ENCODE assay signal across 18 cellular contexts in the genomic region with DNA sequence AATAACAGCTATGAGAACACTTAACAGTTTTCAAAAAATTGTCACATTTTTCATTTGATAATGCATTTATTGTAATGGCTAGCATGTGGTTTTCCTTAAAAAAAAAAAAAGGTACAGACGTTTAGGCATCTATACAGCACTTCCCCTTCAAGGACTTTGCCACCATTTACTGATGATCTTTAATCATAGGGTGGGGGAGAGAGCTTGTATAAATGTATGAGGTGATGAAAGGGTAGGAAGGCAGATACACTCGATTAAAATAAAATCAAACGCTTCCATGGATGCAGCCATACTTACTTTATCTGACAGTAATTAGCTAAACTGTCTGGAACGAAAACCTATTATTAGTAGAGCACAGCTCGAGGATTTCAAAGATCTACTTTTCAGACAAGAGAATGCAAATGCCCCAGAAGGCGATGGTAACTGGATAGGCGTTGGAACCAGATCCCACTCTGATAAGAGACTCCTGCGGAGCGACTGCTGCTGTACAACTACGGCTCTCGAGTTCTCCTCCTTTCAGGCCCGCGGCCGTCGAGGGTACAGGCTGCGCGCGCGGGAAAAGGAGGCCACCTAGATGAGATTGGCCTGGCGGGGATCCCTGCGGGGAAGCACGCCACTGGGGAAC. TPM values are rescaled to one million over a fixed set of nuclear protein-coding genes. Genes with fewer than 3 reads are reported as not detected.
DNase-seq lines count a peak whose midpoint lies in the region; ATAC-seq, FAIRE-seq and TF ChIP-seq lines count a peak whose summit lies in the region.
"Had no signal": no experiment of that assay in that cellular context is flagged by ENCODE, and none has a peak within 500 bp of the region (broad histone marks: within the 10 kb centered on the region; RNA-seq: fewer than 3 reads in every experiment).

No MANE protein-coding gene starts in this region.

- no peak overlapping the region for H3K4me3 ChIP-seq in astrocyte (ENCODE audit: insufficient read depth, low read depth, low read length)
- H3K4me3 ChIP-seq in mesenchymal stem cell (ENCODE audit: insufficient read depth in 1 of 2, low read depth in 1 of 2, low read length in 2 of 2), result no peak overlapping the region
- peak overlapping the region; percentile 18 to 77 (median 58) for H3K4me3 ChIP-seq in spleen
- H3K4me3 ChIP-seq: thoracic aorta had no signal

- peak overlapping the region; percentile 22 to 75 for H3K4me3 Mint-ChIP-seq in activated T-cell treated with anti-CD3 and anti-CD28 coated beads, Interleukin-2, amount 50 U/mL, for 72 hours
- no peak overlapping the region for H3K4me3 Mint-ChIP-seq in astrocyte (ENCODE audit: unreplicated experiment)

- H4K20me1 ChIP-seq in astrocyte (ENCODE audit: insufficient read depth, low read length), result peaks cover 13% of the 10 kb centered on the region

- no peaks in the 10 kb centered on the region for H3K36me3 ChIP-seq in astrocyte (ENCODE audit: insufficient read depth, low read length)
- peaks cover 0 to 5% of the 10 kb centered on the region in 2 experiments for H3K36me3 ChIP-seq in mesenchymal stem cell (ENCODE audit: control insufficient read depth in 1 of 2, insufficient read depth in 2 of 2, low read depth in 1 of 2, low read length in 2 of 2)
- H3K36me3 ChIP-seq in spleen, result no peaks in the 10 kb centered on the region
- H3K36me3 ChIP-seq: thoracic aorta had no signal

- no peak for TF ChIP-seq POLR2A in spleen (IDR thresholded peaks at IDR 0.05)

- no peak overlapping the region for H3K27ac ChIP-seq in astrocyte (ENCODE audit: low read depth, low read length)
- H3K27ac ChIP-seq in mesenchymal stem cell (ENCODE audit: low read length, poor library complexity, severe bottlenecking), result no peak overlapping the region
- peak overlapping the region; percentile 77 to 95 (median 86) for H3K27ac ChIP-seq in spleen
- H3K27ac ChIP-seq: foreskin keratinocyte, thoracic aorta had no signal

- H2BK15ac ChIP-seq in mesenchymal stem cell (ENCODE audit: low read depth, poor library complexity, severe bottlenecking), result no peak overlapping the region

- no peak for FAIRE-seq in astrocyte (lab: Jason Lieb, UNC)
- FAIRE-seq: endometrium had no signal

- H2BK5ac ChIP-seq in mesenchymal stem cell (ENCODE audit: low read depth, low read length, poor library complexity, severe bottlenecking), result no peak overlapping the region

- H3K27ac Mint-ChIP-seq in activated T-cell treated with anti-CD3 and anti-CD28 coated beads, Interleukin-2, amount 50 U/mL, for 72 hours, result no peak overlapping the region
- peak overlapping the region; percentile 14 for H3K27ac Mint-ChIP-seq in astrocyte (ENCODE audit: unreplicated experiment)
- H3K27ac Mint-ChIP-seq: nephron progenitor cell had no signal

- H3K9me3 Mint-ChIP-seq in activated T-cell treated with anti-CD3 and anti-CD28 coated beads, Interleukin-2, amount 50 U/mL, for 72 hours, result no peaks in the 10 kb centered on the region
- H3K9me3 Mint-ChIP-seq in astrocyte (ENCODE audit: unreplicated experiment), result peaks cover 40% of the 10 kb centered on the region

- peak overlapping the region; percentile 98 for H4K8ac ChIP-seq in mesenchymal stem cell (ENCODE audit: low read length)

- H2BK12ac ChIP-seq in mesenchymal stem cell (ENCODE audit: low read length in 2 of 2), result peak overlapping the region; percentile 92 to 94

- TF ChIP-seq CTCF in astrocyte (IDR thresholded peaks at IDR 0.05; ENCODE audit: insufficient read depth, low read depth, low read length) (no peak), spleen (IDR thresholded peaks at IDR 0.05 in 8 of 11, conservative IDR thresholded peaks at IDR 0.05 in 3 of 11) (no peak)

- 3% methylated on average over 21 of the region's 22 CpGs for WGBS in mesenchymal stem cell
- WGBS in spleen, 5 donors, result 6 to 16% (median 11%) methylated on average over 16 to 22 of the region's 22 CpGs

- no peak overlapping the region for H2AFZ ChIP-seq in astrocyte (ENCODE audit: low read depth, low read length)
- no peak overlapping the region for H2AFZ ChIP-seq in mesenchymal stem cell (ENCODE audit: low read depth, low read length)

- no peak overlapping the region for H2AK5ac ChIP-seq in mesenchymal stem cell (ENCODE audit: low read length, severe bottlenecking)

- peak overlapping the region in 1 of 2 experiments; percentile 97 for H3K14ac ChIP-seq in mesenchymal stem cell (ENCODE audit: low read length in 2 of 2)

- no peaks in the 10 kb centered on the region for H3K79me1 ChIP-seq in mesenchymal stem cell (replicated peaks; ENCODE audit: low read length, poor library complexity, severe bottlenecking)

- H3K4me1 ChIP-seq in astrocyte (ENCODE audit: insufficient read depth, low read length) (no peaks in the 10 kb centered on the region), mesenchymal stem cell (ENCODE audit: control insufficient read depth, insufficient read depth, low read depth, low read length) (peaks cover 11% of the 10 kb centered on the region), spleen (peaks cover under 1 to 100% (median 61%) of the 10 kb centered on the region in 6 donors)
- H3K4me1 ChIP-seq: foreskin keratinocyte had no signal

- H3K9me3 ChIP-seq in astrocyte (ENCODE audit: insufficient read depth, low read depth, low read length) (peaks cover 17% of the 10 kb centered on the region), mesenchymal stem cell (ENCODE audit: control insufficient read depth, low read length) (peaks cover 6% of the 10 kb centered on the region), spleen (no peaks in the 10 kb centered on the region)
- H3K9me3 ChIP-seq: thoracic aorta had no signal

- H3K4me2 ChIP-seq in astrocyte (ENCODE audit: low read length) (no peak overlapping the region), mesenchymal stem cell (ENCODE audit: low read length, poor library complexity, severe bottlenecking) (no peak overlapping the region)

- peak overlapping the region; percentile 88 to 99 for H3K4ac ChIP-seq in mesenchymal stem cell (ENCODE audit: low read depth in 1 of 2, low read length in 2 of 2)

- H3K9ac ChIP-seq in astrocyte (ENCODE audit: low read length) (no peak overlapping the region), mesenchymal stem cell (ENCODE audit: low read length) (no peak overlapping the region)

- H3K79me2 ChIP-seq in astrocyte (ENCODE audit: insufficient read depth, low read length), result no peaks in the 10 kb centered on the region

- H3K27me3 Mint-ChIP-seq in activated T-cell treated with anti-CD3 and anti-CD28 coated beads, Interleukin-2, amount 50 U/mL, for 72 hours (ENCODE audit: low read depth), result peaks cover 96% of the 10 kb centered on the region
- H3K27me3 Mint-ChIP-seq in astrocyte (ENCODE audit: low read depth, unreplicated experiment), result peaks cover 95% of the 10 kb centered on the region

- H3K18ac ChIP-seq in mesenchymal stem cell (ENCODE audit: low read depth in 1 of 2, low read length in 2 of 2), result peak overlapping the region; percentile 93 to 98

- intact Hi-C loops in spleen (cut with DNase I; ENCODE audit: low total_unique reads), result loop anchor here (10.0 kb wide), 1 partner anchor 95 kb away; a partner anchor contains a TSS
- intact Hi-C loops in posterior vena cava (cut with DNase I), result no loop called here

- H3K27me3 ChIP-seq in astrocyte (ENCODE audit: insufficient read depth, low read length), result peaks cover 98% of the 10 kb centered on the region
- H3K27me3 ChIP-seq in mesenchymal stem cell (ENCODE audit: control insufficient read depth in 1 of 2, insufficient read depth in 1 of 2, low read length in 2 of 2), result peaks cover 98 to 99% of the 10 kb centered on the region in 2 experiments
- H3K27me3 ChIP-seq in spleen (replicated peaks in 1 of 7), result peaks cover 4 to 100% (median 73%) of the 10 kb centered on the region in 7 donors

- peaks cover 44% of the 10 kb centered on the region for H3K4me1 Mint-ChIP-seq in activated T-cell treated with anti-CD3 and anti-CD28 coated beads, Interleukin-2, amount 50 U/mL, for 72 hours (ENCODE audit: low read depth)
- no peaks in the 10 kb centered on the region for H3K4me1 Mint-ChIP-seq in astrocyte (ENCODE audit: low read depth, unreplicated experiment)

- peak overlapping the region; percentile 97 for H2BK120ac ChIP-seq in mesenchymal stem cell (ENCODE audit: low read depth, low read length)

- no peak for ATAC-seq in activated T-cell treated with anti-CD3 and anti-CD28 coated beads, Interleukin-2, amount 50 U/mL, for 72 hours (replicated peaks in 1 of 2)
- no peak for ATAC-seq in HG03196 (IDR thresholded peaks at IDR 0.05; ENCODE audit: unreplicated experiment)
- no peak for ATAC-seq in GM21360 (IDR thresholded peaks at IDR 0.05; ENCODE audit: unreplicated experiment)
- ATAC-seq: foreskin keratinocyte, left ventricle myocardium superior had no signal

- peak overlapping the region; percentile 81 to 83 for H3K23ac ChIP-seq in mesenchymal stem cell (ENCODE audit: low read length in 2 of 2)

- H3K36me3 Mint-ChIP-seq in activated T-cell treated with anti-CD3 and anti-CD28 coated beads, Interleukin-2, amount 50 U/mL, for 72 hours (ENCODE audit: insufficient read depth in 2 of 2), result peaks cover 1 to 6% of the 10 kb centered on the region in 2 donors
- peaks cover 9% of the 10 kb centered on the region for H3K36me3 Mint-ChIP-seq in astrocyte (ENCODE audit: low read depth, unreplicated experiment)

- no peak for DNase-seq in activated T-cell treated with anti-CD3 and anti-CD28 coated beads, Interleukin-2, amount 50 U/mL, for 72 hours
- no peak for DNase-seq in activated T-cell treated with anti-CD3 and anti-CD28 coated beads, Interleukin-2, amount 50 U/mL, for 48 hours
- DNase-seq in astrocyte (ENCODE audit: low read depth), result no peak
- peak; percentile 65 for DNase-seq in mesenchymal stem cell
- no peak for DNase-seq in spleen
- DNase-seq in posterior vena cava (ENCODE audit: low spot score), result no peak
- DNase-seq: activated T-cell treated with anti-CD3 and anti-CD28 coated beads for 4 hours, caudate nucleus, foreskin keratinocyte, left ventricle myocardium superior, NCI-H1694, NCI-H524, nephron progenitor cell, OCI-M1 had no signal

- H4K91ac ChIP-seq in mesenchymal stem cell (ENCODE audit: low read length), result peak overlapping the region; percentile 97

RNA-seq across cellular contexts. Expression of a gene that starts 3.1 kb away (rescaled TPM):
- not detected for total RNA-seq in activated T-cell treated with anti-CD3 and anti-CD28 coated beads, Interleukin-2, amount 50 U/mL, for 72 hours
- total RNA-seq in astrocyte, result not detected in 2 replicates
- 59.0 TPM for polyA plus RNA-seq in mesenchymal stem cell (2013, experiment 1 of 2)
- polyA plus RNA-seq in mesenchymal stem cell (2013, experiment 2 of 2), result 58.4 TPM
- 10 to 100 TPM; 27.4 to 69.1 (median 38.7) TPM for total RNA-seq in spleen
- 10 to 100 TPM; 10.8 to 29.3 (median 11.4) TPM for polyA plus RNA-seq in spleen
- total RNA-seq in posterior vena cava, result not detected
- total RNA-seq: foreskin keratinocyte, left ventricle myocardium superior had no signal
- polyA plus RNA-seq: foreskin keratinocyte had no signal

Comparison
In these comparisons a context has a peak if more than half of its experiments do, and no peak if none do; other contexts are left out.
1. H3K27ac ChIP-seq: peak in spleen (8 of 8); none in astrocyte (single experiment) and mesenchymal stem cell (single experiment).
2. H3K4me3 ChIP-seq: peak in spleen (8 of 8); none in astrocyte (single experiment) and mesenchymal stem cell (0 of 2).
3. RNA of a gene that starts 3.1 kb away (total RNA-seq): 27.4 to 69.1 TPM in spleen; not detected in activated T-cell treated with anti-CD3 and anti-CD28 coated beads, Interleukin-2, amount 50 U/mL, for 72 hours, not detected in astrocyte and not detected in posterior vena cava; every median in the first group is over 10 times any median in the second.